In the genomic region with DNA sequence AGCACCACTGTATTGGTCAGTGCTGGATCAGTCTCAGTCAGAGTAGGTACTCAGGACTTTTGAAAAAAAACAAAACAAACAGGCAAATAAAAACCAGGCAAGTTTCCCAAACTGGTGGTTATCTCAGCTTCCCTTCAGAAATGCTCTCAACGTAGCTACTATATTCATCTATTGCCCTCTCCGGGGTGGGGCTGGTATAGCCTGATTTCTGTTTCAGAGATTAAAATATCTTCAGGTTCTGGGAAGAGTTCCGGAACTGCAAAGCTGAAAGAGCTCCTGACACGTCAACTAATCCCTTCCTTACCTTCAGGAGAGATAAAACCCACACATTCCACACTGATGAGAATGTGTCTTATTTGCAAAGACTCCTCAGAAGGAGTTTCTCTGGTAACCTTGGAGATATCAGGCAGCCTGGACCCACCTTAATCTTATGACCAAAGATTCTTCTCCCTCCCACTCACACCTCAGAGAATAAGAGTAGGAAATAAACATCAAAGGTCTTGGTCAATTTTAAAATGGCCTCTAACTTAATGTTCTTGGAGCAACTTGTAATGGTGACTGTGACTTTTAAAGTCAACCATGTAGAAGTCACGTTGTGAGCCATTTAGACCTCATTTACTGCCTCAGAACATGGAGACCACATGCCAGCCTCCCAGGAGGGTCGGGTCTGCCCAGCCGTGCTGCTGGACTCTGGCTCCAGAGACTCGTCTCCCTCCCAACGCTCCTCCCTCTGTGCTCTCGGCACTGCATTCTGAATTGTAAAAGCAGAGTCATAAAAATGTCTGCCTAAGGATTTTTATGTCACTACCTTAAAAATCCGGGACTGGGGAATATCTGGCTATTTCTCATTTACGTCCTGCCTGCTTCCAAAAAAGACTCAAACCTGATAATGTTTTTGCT, we compare ENCODE assay signal across 11 cellular contexts. TPM values are rescaled to one million over a fixed set of nuclear protein-coding genes. Genes with fewer than 3 reads are reported as not detected.
A peak's percentile ranks its signal among the peaks of the same experiment; 100 is the strongest.
DNase-seq lines count a peak whose midpoint lies in the region; ATAC-seq, FAIRE-seq and TF ChIP-seq lines count a peak whose summit lies in the region.
"Had no signal": no experiment of that assay in that cellular context is flagged by ENCODE, and none has a peak within 500 bp of the region (broad histone marks: within the 10 kb centered on the region; RNA-seq: fewer than 3 reads in every experiment).

No MANE protein-coding gene starts in this region.

- H3K27ac Mint-ChIP-seq in activated CD4-positive, alpha-beta T cell treated with anti-CD3 and anti-CD28 coated beads for 36 hours = no peak overlapping the region

- no peaks in the 10 kb centered on the region for H3K27me3 ChIP-seq in right atrium auricular region

- intact Hi-C loops in left cardiac atrium (cut with DNase I) = no loop called here
- intact Hi-C loops in kidney (cut with DNase I) = no loop called here
- intact Hi-C loops in activated CD4-positive, alpha-beta T cell treated with anti-CD3 and anti-CD28 coated beads for 36 hours (cut with DNase I, micrococcal nuclease) = no loop called here

- FAIRE-seq in kidney (lab: Jason Lieb, UNC) = no peak

- CTCF ChIA-PET in activated CD4-positive, alpha-beta T cell treated with anti-CD3 and anti-CD28 coated beads for 36 hours (lab: Charles Lee) = no interaction called here

- ATAC-seq in left cardiac atrium = peak; percentile 53 to 94
- no peak for ATAC-seq in HG03025 (IDR thresholded peaks at IDR 0.05; ENCODE audit: low FRiP score, unreplicated experiment)
- no peak for ATAC-seq in activated CD4-positive, alpha-beta T cell treated with anti-CD3 and anti-CD28 coated beads for 36 hours
- ATAC-seq in activated T-cell treated with anti-CD3 and anti-CD28 coated beads, Interleukin-2, amount 50 U/mL, for 4 hours = no peak

- POLR2A ChIA-PET in activated CD4-positive, alpha-beta T cell treated with anti-CD3 and anti-CD28 coated beads for 36 hours (lab: Charles Lee) = no interaction called here

- no peaks in the 10 kb centered on the region for H3K9me3 Mint-ChIP-seq in activated CD4-positive, alpha-beta T cell treated with anti-CD3 and anti-CD28 coated beads for 36 hours (ENCODE audit: low read depth)
- no peaks in the 10 kb centered on the region for H3K9me3 Mint-ChIP-seq in activated T-cell treated with anti-CD3 and anti-CD28 coated beads, Interleukin-2, amount 50 U/mL, for 4 hours
- H3K9me3 Mint-ChIP-seq: brain had no signal

- no peak overlapping the region for H3K4me3 Mint-ChIP-seq in activated CD4-positive, alpha-beta T cell treated with anti-CD3 and anti-CD28 coated beads for 36 hours
- H3K4me3 Mint-ChIP-seq in activated T-cell treated with anti-CD3 and anti-CD28 coated beads, Interleukin-2, amount 50 U/mL, for 4 hours = no peak overlapping the region
- H3K4me3 Mint-ChIP-seq: brain had no signal

- DNase-seq in left cardiac atrium (no peak), right atrium auricular region (ENCODE audit: low spot score) (no peak), astrocyte of the spinal cord (ENCODE audit: low read depth, low spot score) (peak; percentile 71), kidney tubule cell (ENCODE audit: low spot score) (peak; percentile 97), kidney (no peak)
- DNase-seq in activated CD4-positive, alpha-beta T cell treated with anti-CD3 and anti-CD28 coated beads for 36 hours = no peak
- DNase-seq in activated T-cell treated with anti-CD3 and anti-CD28 coated beads, Interleukin-2, amount 50 U/mL, for 4 hours = no peak
- DNase-seq: GOT3, NCI-H748 treated with DMSO at 0.1 percent for 48 hours had no signal

- H3K36me3 ChIP-seq in right atrium auricular region (no peaks in the 10 kb centered on the region), kidney (ENCODE audit: control insufficient read depth in 1 of 2, insufficient read depth in 2 of 2, low read length in 2 of 2) (no peaks in the 10 kb centered on the region)

- H3K4me1 ChIP-seq in right atrium auricular region (no peaks in the 10 kb centered on the region), kidney (ENCODE audit: control insufficient read depth in 1 of 2, insufficient read depth in 1 of 2, low read depth in 1 of 2, low read length in 2 of 2) (no peaks in the 10 kb centered on the region)

- peaks cover 4% of the 10 kb centered on the region for H3K36me3 Mint-ChIP-seq in activated CD4-positive, alpha-beta T cell treated with anti-CD3 and anti-CD28 coated beads for 36 hours (ENCODE audit: low read depth)
- H3K36me3 Mint-ChIP-seq in activated T-cell treated with anti-CD3 and anti-CD28 coated beads, Interleukin-2, amount 50 U/mL, for 4 hours (ENCODE audit: insufficient read depth) = no peaks in the 10 kb centered on the region
- H3K36me3 Mint-ChIP-seq: brain had no signal

- in situ Hi-C loops in astrocyte of the spinal cord (cut with HindIII; ENCODE audit: low sequenced_read_pairs) = no loop called here

- H3K9me3 ChIP-seq in right atrium auricular region (no peaks in the 10 kb centered on the region), kidney (ENCODE audit: control insufficient read depth in 1 of 2, low read length in 2 of 2) (peaks cover 0 to 3% of the 10 kb centered on the region in 2 donors)

- peaks cover 12% of the 10 kb centered on the region for H3K4me1 Mint-ChIP-seq in activated CD4-positive, alpha-beta T cell treated with anti-CD3 and anti-CD28 coated beads for 36 hours
- H3K4me1 Mint-ChIP-seq in activated T-cell treated with anti-CD3 and anti-CD28 coated beads, Interleukin-2, amount 50 U/mL, for 4 hours (ENCODE audit: low read depth) = no peaks in the 10 kb centered on the region

- peaks cover 4% of the 10 kb centered on the region for H3K27me3 Mint-ChIP-seq in activated CD4-positive, alpha-beta T cell treated with anti-CD3 and anti-CD28 coated beads for 36 hours
- H3K27me3 Mint-ChIP-seq in activated T-cell treated with anti-CD3 and anti-CD28 coated beads, Interleukin-2, amount 50 U/mL, for 4 hours (ENCODE audit: low read depth) = peaks cover 20% of the 10 kb centered on the region
- H3K27me3 Mint-ChIP-seq: brain had no signal

- no peak overlapping the region for H3K27ac ChIP-seq in right atrium auricular region
- no peak overlapping the region for H3K27ac ChIP-seq in kidney (ENCODE audit: low read depth in 2 of 2, low read length in 2 of 2)

- TF ChIP-seq CTCF in right atrium auricular region (IDR thresholded peaks at IDR 0.05) (no peak), astrocyte of the spinal cord (IDR thresholded peaks at IDR 0.05; ENCODE audit: low read depth, low read length) (no peak), kidney (IDR thresholded peaks at IDR 0.05; ENCODE audit: borderline replicate concordance, extremely low read depth, insufficient read depth) (no peak)

- peak overlapping the region in 1 of 2 donors; percentile 40 for H3K9ac ChIP-seq in kidney (ENCODE audit: low read length in 2 of 2)

- H3K4me3 ChIP-seq in right atrium auricular region (no peak overlapping the region), astrocyte of the spinal cord (ENCODE audit: low read depth, low read length) (no peak overlapping the region), kidney (ENCODE audit: low read length in 2 of 2) (no peak overlapping the region)

RNA-seq across cellular contexts. Expression of a gene that starts 53.8 kb away (rescaled TPM):
- 1 to 10 TPM in 1 of 2 donors, under 1 TPM in 1; 0.74 to 1.3 TPM for total RNA-seq in left cardiac atrium
- 1 to 10 TPM in 1 of 2 donors, under 1 TPM in 1; 0.48 to 2.8 TPM for total RNA-seq in right atrium auricular region
- 39.6 TPM for total RNA-seq in kidney
- 3.7 TPM for polyA plus RNA-seq in kidney (ENCODE audit: insufficient read depth, low read depth, low replicate concordance)
- 1 to 10 TPM; 3.7 to 5.8 TPM for total RNA-seq in activated CD4-positive, alpha-beta T cell treated with anti-CD3 and anti-CD28 coated beads for 36 hours
- 1 to 10 TPM in 2 of 3 donors, under 1 TPM in 1; 0.63 to 2.3 (median 1.0) TPM for total RNA-seq in activated T-cell treated with anti-CD3 and anti-CD28 coated beads, Interleukin-2, amount 50 U/mL, for 4 hours

Comparison
In these comparisons a context has a peak if more than half of its experiments do, and no peak if none do; other contexts are left out.
1. ATAC-seq: peak in left cardiac atrium (2 of 2); none in HG03025 (single experiment), activated CD4-positive, alpha-beta T cell treated with anti-CD3 and anti-CD28 coated beads for 36 hours (single experiment) and activated T-cell treated with anti-CD3 and anti-CD28 coated beads, Interleukin-2, amount 50 U/mL, for 4 hours (0 of 2).
2. DNase-seq: peak in astrocyte of the spinal cord (single experiment) and kidney tubule cell (single experiment); none in left cardiac atrium (single experiment), right atrium auricular region (single experiment), kidney (single experiment), activated CD4-positive, alpha-beta T cell treated with anti-CD3 and anti-CD28 coated beads for 36 hours (single experiment) and activated T-cell treated with anti-CD3 and anti-CD28 coated beads, Interleukin-2, amount 50 U/mL, for 4 hours (single experiment).